In the genomic region with DNA sequence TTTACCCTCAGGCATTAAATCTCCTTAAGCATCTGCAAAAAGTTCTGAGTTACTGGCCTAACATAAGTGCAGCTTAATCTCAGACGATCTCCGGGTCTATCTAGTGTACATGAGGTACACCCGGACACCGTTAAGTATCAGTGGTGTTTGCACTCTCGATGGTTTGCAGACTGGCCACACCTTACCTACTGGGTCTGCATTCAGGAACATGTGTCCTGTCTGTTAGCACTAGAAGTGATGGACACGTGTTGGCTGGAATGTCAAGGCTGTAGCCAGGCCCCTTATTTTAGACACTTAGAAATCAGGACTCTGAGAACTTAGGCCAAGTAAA, we compare ENCODE assay signal across 1 cellular context.
TF ChIP-seq lines count a peak whose summit lies in the region.

No MANE protein-coding gene starts in this region.

TF ChIP-seq in K562, 482 proteins besides CTCF, POLR2A, EP300 and RAD21 (continued from another document):
- TF ChIP-seq, protein P1, sequence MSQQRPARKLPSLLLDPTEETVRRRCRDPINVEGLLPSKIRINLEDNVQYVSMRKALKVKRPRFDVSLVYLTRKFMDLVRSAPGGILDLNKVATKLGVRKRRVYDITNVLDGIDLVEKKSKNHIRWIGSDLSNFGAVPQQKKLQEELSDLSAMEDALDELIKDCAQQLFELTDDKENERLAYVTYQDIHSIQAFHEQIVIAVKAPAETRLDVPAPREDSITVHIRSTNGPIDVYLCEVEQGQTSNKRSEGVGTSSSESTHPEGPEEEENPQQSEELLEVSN (IDR thresholded peaks at IDR 0.05; ENCODE audit: borderline replicate concordance in 1 of 2, extremely low read depth in 1 of 2, insufficient read depth in 1 of 2, insufficient read length in 1 of 2, low read depth in 1 of 2, low read length in 1 of 2, poor library complexity in 1 of 2, severe bottlenecking in 1 of 2), result peak in 1 of 2 experiments; percentile 56
- TF ChIP-seq GTF2E2 (tag; IDR thresholded peaks at IDR 0.05) (peak; percentile 25; the same call in 1 of the 2 replicates), TEAD4 (IDR thresholded peaks at IDR 0.05; ENCODE audit: low read length) (0 out of 2 replicates have a peak, but pooled peaks have one; percentile 26), TEAD4 (CRISPR knock-in tag; IDR thresholded peaks at IDR 0.05; ENCODE audit: borderline replicate concordance) (no peak), RAD51 (IDR thresholded peaks at IDR 0.05; ENCODE audit: borderline replicate concordance, low read depth) (no peak), NR4A1 (CRISPR knock-in tag; IDR thresholded peaks at IDR 0.05) (no peak), NR4A1 (tag; IDR thresholded peaks at IDR 0.05) (peak; percentile 56; the same call in 1 of the 2 replicates), SAFB (IDR thresholded peaks at IDR 0.05; ENCODE audit: borderline replicate concordance, low read depth, low read length) (no peak), PML (IDR thresholded peaks at IDR 0.05; ENCODE audit: low read length) (no peak), NFIC (IDR thresholded peaks at IDR 0.05) (0 out of 2 replicates have a peak, but pooled peaks have one; percentile 2), SMARCA4 (IDR thresholded peaks at IDR 0.05) (0 out of 2 replicates have a peak, but pooled peaks have one; percentile 7), SOX6 (IDR thresholded peaks at IDR 0.05) (0 out of 2 replicates have a peak, but pooled peaks have one; percentile 2), HDAC1 (IDR thresholded peaks at IDR 0.05) (peak in 1 of 2 experiments; percentile 14; a peak in 1 of 4 replicates), ZNF766 (CRISPR knock-in tag; conservative IDR thresholded peaks at IDR 0.05) (no peak), TEAD2 (tag; IDR thresholded peaks at IDR 0.05) (0 out of 2 replicates have a peak, but pooled peaks have one; percentile 19)
- TF ChIP-seq, protein P2, sequence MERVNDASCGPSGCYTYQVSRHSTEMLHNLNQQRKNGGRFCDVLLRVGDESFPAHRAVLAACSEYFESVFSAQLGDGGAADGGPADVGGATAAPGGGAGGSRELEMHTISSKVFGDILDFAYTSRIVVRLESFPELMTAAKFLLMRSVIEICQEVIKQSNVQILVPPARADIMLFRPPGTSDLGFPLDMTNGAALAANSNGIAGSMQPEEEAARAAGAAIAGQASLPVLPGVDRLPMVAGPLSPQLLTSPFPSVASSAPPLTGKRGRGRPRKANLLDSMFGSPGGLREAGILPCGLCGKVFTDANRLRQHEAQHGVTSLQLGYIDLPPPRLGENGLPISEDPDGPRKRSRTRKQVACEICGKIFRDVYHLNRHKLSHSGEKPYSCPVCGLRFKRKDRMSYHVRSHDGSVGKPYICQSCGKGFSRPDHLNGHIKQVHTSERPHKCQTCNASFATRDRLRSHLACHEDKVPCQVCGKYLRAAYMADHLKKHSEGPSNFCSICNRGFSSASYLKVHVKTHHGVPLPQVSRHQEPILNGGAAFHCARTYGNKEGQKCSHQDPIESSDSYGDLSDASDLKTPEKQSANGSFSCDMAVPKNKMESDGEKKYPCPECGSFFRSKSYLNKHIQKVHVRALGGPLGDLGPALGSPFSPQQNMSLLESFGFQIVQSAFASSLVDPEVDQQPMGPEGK (CRISPR knock-in tag; IDR thresholded peaks at IDR 0.05; ENCODE audit: borderline replicate concordance), result no peak
- TF ChIP-seq, protein P3, sequence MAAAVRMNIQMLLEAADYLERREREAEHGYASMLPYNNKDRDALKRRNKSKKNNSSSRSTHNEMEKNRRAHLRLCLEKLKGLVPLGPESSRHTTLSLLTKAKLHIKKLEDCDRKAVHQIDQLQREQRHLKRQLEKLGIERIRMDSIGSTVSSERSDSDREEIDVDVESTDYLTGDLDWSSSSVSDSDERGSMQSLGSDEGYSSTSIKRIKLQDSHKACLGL (CRISPR knock-in tag; IDR thresholded peaks at IDR 0.05; ENCODE audit: borderline replicate concordance, poor library complexity, severe bottlenecking), result peak; percentile 16
- TF ChIP-seq, protein P4, sequence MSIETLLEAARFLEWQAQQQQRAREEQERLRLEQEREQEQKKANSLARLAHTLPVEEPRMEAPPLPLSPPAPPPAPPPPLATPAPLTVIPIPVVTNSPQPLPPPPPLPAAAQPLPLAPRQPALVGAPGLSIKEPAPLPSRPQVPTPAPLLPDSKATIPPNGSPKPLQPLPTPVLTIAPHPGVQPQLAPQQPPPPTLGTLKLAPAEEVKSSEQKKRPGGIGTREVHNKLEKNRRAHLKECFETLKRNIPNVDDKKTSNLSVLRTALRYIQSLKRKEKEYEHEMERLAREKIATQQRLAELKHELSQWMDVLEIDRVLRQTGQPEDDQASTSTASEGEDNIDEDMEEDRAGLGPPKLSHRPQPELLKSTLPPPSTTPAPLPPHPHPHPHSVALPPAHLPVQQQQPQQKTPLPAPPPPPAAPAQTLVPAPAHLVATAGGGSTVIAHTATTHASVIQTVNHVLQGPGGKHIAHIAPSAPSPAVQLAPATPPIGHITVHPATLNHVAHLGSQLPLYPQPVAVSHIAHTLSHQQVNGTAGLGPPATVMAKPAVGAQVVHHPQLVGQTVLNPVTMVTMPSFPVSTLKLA (conservative IDR thresholded peaks at IDR 0.05), result peak in 1 of 2 experiments; percentile 70; a peak in 1 of 4 replicates
- TF ChIP-seq, protein P5, sequence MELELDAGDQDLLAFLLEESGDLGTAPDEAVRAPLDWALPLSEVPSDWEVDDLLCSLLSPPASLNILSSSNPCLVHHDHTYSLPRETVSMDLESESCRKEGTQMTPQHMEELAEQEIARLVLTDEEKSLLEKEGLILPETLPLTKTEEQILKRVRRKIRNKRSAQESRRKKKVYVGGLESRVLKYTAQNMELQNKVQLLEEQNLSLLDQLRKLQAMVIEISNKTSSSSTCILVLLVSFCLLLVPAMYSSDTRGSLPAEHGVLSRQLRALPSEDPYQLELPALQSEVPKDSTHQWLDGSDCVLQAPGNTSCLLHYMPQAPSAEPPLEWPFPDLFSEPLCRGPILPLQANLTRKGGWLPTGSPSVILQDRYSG (tag; conservative IDR thresholded peaks at IDR 0.05; ENCODE audit: low read depth), result peak; percentile 19; the same call in 1 of the 2 replicates
- TF ChIP-seq, protein P6, sequence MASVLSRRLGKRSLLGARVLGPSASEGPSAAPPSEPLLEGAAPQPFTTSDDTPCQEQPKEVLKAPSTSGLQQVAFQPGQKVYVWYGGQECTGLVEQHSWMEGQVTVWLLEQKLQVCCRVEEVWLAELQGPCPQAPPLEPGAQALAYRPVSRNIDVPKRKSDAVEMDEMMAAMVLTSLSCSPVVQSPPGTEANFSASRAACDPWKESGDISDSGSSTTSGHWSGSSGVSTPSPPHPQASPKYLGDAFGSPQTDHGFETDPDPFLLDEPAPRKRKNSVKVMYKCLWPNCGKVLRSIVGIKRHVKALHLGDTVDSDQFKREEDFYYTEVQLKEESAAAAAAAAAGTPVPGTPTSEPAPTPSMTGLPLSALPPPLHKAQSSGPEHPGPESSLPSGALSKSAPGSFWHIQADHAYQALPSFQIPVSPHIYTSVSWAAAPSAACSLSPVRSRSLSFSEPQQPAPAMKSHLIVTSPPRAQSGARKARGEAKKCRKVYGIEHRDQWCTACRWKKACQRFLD (CRISPR knock-in tag; IDR thresholded peaks at IDR 0.05), result 0 out of 2 replicates have a peak, but pooled peaks have one; percentile 77
- TF ChIP-seq, protein P7, sequence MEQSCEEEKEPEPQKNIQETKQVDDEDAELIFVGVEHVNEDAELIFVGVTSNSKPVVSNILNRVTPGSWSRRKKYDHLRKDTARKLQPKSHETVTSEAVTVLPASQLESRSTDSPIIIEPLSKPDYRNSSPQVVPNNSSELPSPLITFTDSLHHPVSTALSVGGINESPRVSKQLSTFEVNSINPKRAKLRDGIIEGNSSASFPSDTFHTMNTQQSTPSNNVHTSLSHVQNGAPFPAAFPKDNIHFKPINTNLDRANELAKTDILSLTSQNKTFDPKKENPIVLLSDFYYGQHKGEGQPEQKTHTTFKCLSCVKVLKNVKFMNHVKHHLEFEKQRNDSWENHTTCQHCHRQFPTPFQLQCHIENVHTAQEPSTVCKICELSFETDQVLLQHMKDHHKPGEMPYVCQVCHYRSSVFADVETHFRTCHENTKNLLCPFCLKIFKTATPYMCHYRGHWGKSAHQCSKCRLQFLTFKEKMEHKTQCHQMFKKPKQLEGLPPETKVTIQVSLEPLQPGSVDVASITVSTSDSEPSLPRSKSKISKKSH (CRISPR knock-in tag; IDR thresholded peaks at IDR 0.05), result no peak
- TF ChIP-seq, protein P8, sequence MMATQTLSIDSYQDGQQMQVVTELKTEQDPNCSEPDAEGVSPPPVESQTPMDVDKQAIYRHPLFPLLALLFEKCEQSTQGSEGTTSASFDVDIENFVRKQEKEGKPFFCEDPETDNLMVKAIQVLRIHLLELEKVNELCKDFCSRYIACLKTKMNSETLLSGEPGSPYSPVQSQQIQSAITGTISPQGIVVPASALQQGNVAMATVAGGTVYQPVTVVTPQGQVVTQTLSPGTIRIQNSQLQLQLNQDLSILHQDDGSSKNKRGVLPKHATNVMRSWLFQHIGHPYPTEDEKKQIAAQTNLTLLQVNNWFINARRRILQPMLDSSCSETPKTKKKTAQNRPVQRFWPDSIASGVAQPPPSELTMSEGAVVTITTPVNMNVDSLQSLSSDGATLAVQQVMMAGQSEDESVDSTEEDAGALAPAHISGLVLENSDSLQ (IDR thresholded peaks at IDR 0.05), result peak; percentile 51
- TF ChIP-seq, protein P9, sequence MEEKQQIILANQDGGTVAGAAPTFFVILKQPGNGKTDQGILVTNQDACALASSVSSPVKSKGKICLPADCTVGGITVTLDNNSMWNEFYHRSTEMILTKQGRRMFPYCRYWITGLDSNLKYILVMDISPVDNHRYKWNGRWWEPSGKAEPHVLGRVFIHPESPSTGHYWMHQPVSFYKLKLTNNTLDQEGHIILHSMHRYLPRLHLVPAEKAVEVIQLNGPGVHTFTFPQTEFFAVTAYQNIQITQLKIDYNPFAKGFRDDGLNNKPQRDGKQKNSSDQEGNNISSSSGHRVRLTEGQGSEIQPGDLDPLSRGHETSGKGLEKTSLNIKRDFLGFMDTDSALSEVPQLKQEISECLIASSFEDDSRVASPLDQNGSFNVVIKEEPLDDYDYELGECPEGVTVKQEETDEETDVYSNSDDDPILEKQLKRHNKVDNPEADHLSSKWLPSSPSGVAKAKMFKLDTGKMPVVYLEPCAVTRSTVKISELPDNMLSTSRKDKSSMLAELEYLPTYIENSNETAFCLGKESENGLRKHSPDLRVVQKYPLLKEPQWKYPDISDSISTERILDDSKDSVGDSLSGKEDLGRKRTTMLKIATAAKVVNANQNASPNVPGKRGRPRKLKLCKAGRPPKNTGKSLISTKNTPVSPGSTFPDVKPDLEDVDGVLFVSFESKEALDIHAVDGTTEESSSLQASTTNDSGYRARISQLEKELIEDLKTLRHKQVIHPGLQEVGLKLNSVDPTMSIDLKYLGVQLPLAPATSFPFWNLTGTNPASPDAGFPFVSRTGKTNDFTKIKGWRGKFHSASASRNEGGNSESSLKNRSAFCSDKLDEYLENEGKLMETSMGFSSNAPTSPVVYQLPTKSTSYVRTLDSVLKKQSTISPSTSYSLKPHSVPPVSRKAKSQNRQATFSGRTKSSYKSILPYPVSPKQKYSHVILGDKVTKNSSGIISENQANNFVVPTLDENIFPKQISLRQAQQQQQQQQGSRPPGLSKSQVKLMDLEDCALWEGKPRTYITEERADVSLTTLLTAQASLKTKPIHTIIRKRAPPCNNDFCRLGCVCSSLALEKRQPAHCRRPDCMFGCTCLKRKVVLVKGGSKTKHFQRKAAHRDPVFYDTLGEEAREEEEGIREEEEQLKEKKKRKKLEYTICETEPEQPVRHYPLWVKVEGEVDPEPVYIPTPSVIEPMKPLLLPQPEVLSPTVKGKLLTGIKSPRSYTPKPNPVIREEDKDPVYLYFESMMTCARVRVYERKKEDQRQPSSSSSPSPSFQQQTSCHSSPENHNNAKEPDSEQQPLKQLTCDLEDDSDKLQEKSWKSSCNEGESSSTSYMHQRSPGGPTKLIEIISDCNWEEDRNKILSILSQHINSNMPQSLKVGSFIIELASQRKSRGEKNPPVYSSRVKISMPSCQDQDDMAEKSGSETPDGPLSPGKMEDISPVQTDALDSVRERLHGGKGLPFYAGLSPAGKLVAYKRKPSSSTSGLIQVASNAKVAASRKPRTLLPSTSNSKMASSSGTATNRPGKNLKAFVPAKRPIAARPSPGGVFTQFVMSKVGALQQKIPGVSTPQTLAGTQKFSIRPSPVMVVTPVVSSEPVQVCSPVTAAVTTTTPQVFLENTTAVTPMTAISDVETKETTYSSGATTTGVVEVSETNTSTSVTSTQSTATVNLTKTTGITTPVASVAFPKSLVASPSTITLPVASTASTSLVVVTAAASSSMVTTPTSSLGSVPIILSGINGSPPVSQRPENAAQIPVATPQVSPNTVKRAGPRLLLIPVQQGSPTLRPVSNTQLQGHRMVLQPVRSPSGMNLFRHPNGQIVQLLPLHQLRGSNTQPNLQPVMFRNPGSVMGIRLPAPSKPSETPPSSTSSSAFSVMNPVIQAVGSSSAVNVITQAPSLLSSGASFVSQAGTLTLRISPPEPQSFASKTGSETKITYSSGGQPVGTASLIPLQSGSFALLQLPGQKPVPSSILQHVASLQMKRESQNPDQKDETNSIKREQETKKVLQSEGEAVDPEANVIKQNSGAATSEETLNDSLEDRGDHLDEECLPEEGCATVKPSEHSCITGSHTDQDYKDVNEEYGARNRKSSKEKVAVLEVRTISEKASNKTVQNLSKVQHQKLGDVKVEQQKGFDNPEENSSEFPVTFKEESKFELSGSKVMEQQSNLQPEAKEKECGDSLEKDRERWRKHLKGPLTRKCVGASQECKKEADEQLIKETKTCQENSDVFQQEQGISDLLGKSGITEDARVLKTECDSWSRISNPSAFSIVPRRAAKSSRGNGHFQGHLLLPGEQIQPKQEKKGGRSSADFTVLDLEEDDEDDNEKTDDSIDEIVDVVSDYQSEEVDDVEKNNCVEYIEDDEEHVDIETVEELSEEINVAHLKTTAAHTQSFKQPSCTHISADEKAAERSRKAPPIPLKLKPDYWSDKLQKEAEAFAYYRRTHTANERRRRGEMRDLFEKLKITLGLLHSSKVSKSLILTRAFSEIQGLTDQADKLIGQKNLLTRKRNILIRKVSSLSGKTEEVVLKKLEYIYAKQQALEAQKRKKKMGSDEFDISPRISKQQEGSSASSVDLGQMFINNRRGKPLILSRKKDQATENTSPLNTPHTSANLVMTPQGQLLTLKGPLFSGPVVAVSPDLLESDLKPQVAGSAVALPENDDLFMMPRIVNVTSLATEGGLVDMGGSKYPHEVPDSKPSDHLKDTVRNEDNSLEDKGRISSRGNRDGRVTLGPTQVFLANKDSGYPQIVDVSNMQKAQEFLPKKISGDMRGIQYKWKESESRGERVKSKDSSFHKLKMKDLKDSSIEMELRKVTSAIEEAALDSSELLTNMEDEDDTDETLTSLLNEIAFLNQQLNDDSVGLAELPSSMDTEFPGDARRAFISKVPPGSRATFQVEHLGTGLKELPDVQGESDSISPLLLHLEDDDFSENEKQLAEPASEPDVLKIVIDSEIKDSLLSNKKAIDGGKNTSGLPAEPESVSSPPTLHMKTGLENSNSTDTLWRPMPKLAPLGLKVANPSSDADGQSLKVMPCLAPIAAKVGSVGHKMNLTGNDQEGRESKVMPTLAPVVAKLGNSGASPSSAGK (IDR thresholded peaks at IDR 0.05), result peak; percentile 94
TF ChIP-seq in K562: peak in this region for 18.
